In the genomic region with DNA sequence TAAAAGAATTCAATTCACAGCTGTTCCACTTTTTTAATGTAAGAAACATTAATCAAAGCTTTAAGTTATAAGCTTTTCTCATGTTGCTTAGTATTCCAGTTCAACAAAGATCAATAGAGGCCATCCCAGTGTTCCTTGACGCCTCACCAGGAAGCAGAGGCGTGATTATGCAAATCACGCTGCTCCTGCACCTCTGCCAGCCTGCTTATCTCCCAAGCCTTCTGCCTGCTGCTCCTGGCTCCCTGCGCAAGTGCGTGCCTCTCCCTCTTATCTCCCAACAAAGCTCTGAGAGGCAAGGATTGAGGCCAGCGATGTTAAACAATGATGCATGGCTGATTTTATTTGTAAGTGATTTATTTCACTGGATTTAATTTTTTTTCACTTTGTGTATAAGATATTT, we compare ENCODE assay signal across 9 cellular contexts. TPM values are rescaled to one million over a fixed set of nuclear protein-coding genes. Genes with fewer than 3 reads are reported as not detected.
DNase-seq lines count a peak whose midpoint lies in the region; ATAC-seq and TF ChIP-seq lines count a peak whose summit lies in the region.
"Had no signal": no experiment of that assay in that cellular context is flagged by ENCODE, and none has a peak within 500 bp of the region (broad histone marks: within the 10 kb centered on the region; RNA-seq: fewer than 3 reads in every experiment).

No MANE protein-coding gene starts in this region.

- no peaks in the 10 kb centered on the region for H3K79me2 ChIP-seq in neural progenitor cell (ENCODE audit: low read depth)

- no peaks in the 10 kb centered on the region for H3K27me3 ChIP-seq in neural progenitor cell
- H3K27me3 ChIP-seq in ascending aorta, result no peaks in the 10 kb centered on the region

- H3K36me3 ChIP-seq in neural progenitor cell (no peaks in the 10 kb centered on the region), ascending aorta (no peaks in the 10 kb centered on the region)

- H3K36me3 Mint-ChIP-seq in neural progenitor cell, result no peaks in the 10 kb centered on the region

- H3K9me3 ChIP-seq in neural progenitor cell (ENCODE audit: low read depth), result no peaks in the 10 kb centered on the region
- no peaks in the 10 kb centered on the region for H3K9me3 ChIP-seq in ascending aorta

- H2AFZ ChIP-seq in neural progenitor cell (replicated peaks), result no peak overlapping the region

- H4K20me1 ChIP-seq in neural progenitor cell (ENCODE audit: low read depth), result peaks cover 13% of the 10 kb centered on the region

- H3K4me3 ChIP-seq in neural progenitor cell (peak overlapping the region; percentile 25), ascending aorta (no peak overlapping the region)

- H3K27ac ChIP-seq in neural progenitor cell (no peak overlapping the region), ascending aorta (no peak overlapping the region)

- H3F3A ChIP-seq in neural progenitor cell (ENCODE audit: low read depth), result peaks cover 35% of the 10 kb centered on the region

- H3K4me1 ChIP-seq in neural progenitor cell (peaks cover 52% of the 10 kb centered on the region), ascending aorta (no peaks in the 10 kb centered on the region)

- peak overlapping the region; percentile 63 for H3K4me2 ChIP-seq in neural progenitor cell

- TF ChIP-seq CTCF in neural progenitor cell (IDR thresholded peaks at IDR 0.05), result no peak
- TF ChIP-seq CTCF in ascending aorta (IDR thresholded peaks at IDR 0.05), result no peak

- H3K4me1 Mint-ChIP-seq in neural progenitor cell, result peaks cover 70% of the 10 kb centered on the region

- H3K9ac ChIP-seq in neural progenitor cell, result no peak overlapping the region

- H3K9me3 Mint-ChIP-seq in neural progenitor cell, result no peaks in the 10 kb centered on the region

- DNase-seq in NCI-H1048 (lab: John Stamatoyannopoulos, UW) (peak; percentile 24), NCI-H446 treated with DMSO at 0.1 percent for 48 hours (lab: John Stamatoyannopoulos, UW) (peak; percentile 84), dermis blood vessel endothelial cell (peak; percentile 9), neural progenitor cell (ENCODE audit: low spot score) (peak; percentile 87), ascending aorta (ENCODE audit: low spot score in 2 of 2) (no peak)
- DNase-seq in activated CD4-positive, CD25-positive, alpha-beta regulatory T cell treated with anti-CD3 and anti-CD28 coated beads, Interleukin-2, amount 50 U/mL, for 72 hours, result no peak
- DNase-seq in stimulated activated CD4-positive, alpha-beta T cell treated with anti-CD3 and anti-CD28 coated beads, Interleukin-12 subunit alpha, Interleukin-12 subunit beta, amount 100 ng/mL, for 4 hours, result no peak

- no peak for ATAC-seq in HG03520 (IDR thresholded peaks at IDR 0.05; ENCODE audit: unreplicated experiment)

- H3K27me3 Mint-ChIP-seq in neural progenitor cell (ENCODE audit: insufficient read depth, low read depth), result peaks cover 13% of the 10 kb centered on the region

- H3K27ac Mint-ChIP-seq in neural progenitor cell, result no peak overlapping the region

- peak overlapping the region; percentile 57 for H3K4me3 Mint-ChIP-seq in neural progenitor cell

- intact Hi-C loops in ascending aorta (cut with DNase I), result no loop called here

RNA-seq across cellular contexts. Expression of a gene that starts 42.8 kb away (rescaled TPM):
- total RNA-seq in dermis blood vessel endothelial cell (not detected in 2 replicates), neural progenitor cell (ENCODE audit: low replicate concordance) (0.28 and 0.41 TPM in 2 replicates), ascending aorta (not detected)
- total RNA-seq: epithelial cell of proximal tubule had no signal

Comparison
In these comparisons a context has a peak if more than half of its experiments do, and no peak if none do; other contexts are left out.
1. DNase-seq: peak in NCI-H1048 (single experiment), NCI-H446 treated with DMSO at 0.1 percent for 48 hours (single experiment), dermis blood vessel endothelial cell (single experiment) and neural progenitor cell (single experiment); none in activated CD4-positive, CD25-positive, alpha-beta regulatory T cell treated with anti-CD3 and anti-CD28 coated beads, Interleukin-2, amount 50 U/mL, for 72 hours (single experiment), ascending aorta (0 of 2) and stimulated activated CD4-positive, alpha-beta T cell treated with anti-CD3 and anti-CD28 coated beads, Interleukin-12 subunit alpha, Interleukin-12 subunit beta, amount 100 ng/mL, for 4 hours (single experiment).